ENCODE assay signal across 17 cellular contexts in the genomic region with DNA sequence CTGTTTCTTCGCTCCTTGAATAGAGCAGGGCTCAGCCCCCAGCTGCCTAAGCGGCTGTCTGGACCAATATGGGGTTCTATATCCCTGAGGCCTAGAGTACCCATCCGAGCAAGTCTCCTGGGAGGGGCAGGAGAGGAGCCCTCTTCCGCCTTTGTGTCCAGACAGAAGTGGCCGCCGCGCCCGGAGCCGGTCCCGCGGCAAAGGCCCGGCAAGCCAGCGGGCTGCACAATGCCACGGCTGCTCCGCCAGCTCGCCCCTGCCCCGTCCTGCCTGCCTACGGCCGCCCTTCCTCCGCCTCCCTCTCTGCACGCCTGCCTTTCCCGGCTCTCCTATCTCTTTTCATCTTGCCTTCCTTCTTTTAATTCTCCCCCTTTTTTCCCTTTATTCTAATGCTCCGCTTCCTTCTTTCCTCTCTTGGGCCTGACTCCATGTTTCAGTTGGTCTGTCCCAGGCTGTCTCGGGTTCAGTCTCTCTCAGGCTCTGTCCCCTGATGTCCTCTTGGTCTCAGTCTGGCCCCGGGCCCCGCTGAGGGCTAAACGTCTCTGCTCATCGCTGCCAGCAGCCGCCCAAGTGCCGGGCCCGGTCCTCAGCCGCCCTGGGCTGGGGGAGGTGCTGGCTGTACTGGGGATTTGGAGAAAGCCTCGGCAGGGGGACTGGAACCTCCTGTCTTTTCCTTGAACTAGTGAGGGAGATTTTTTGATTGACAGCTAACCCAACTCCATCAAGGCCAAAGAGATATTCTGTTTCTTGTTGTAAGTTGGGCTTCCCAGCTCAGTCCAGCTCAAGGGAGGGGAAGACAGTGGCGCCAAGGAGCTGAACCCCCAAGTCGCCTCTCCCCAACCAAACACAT. TPM values are rescaled to one million over a fixed set of nuclear protein-coding genes. Genes with fewer than 3 reads are reported as not detected.
DNase-seq lines count a peak whose midpoint lies in the region; ATAC-seq, FAIRE-seq and TF ChIP-seq lines count a peak whose summit lies in the region.
"Had no signal": no experiment of that assay in that cellular context is flagged by ENCODE, and none has a peak within 500 bp of the region (broad histone marks: within the 10 kb centered on the region; RNA-seq: fewer than 3 reads in every experiment).

No MANE protein-coding gene starts in this region.

- H3K23me2 ChIP-seq in H1 (ENCODE audit: low read depth, low read length): peaks cover 4% of the 10 kb centered on the region; the same call in 1 of the 2 replicates

- H3K36me3 Mint-ChIP-seq in activated naive CD8-positive, alpha-beta T cell treated with anti-CD3 and anti-CD28 coated beads, Interleukin-2, amount 10 ng/mL, durations not matched to agents 7 days and 5 days: peaks cover 2% of the 10 kb centered on the region
- peaks cover 2% of the 10 kb centered on the region for H3K36me3 Mint-ChIP-seq in activated naive CD8-positive, alpha-beta T cell treated with anti-CD3 and anti-CD28 coated beads, Interleukin-2, amount 50 U/mL, for 24 hours (ENCODE audit: low read depth)
- peaks cover 0 to 11% (median 4%) of the 10 kb centered on the region in 3 donors for H3K36me3 Mint-ChIP-seq in naive thymus-derived CD8-positive, alpha-beta T cell
- H3K36me3 Mint-ChIP-seq in type B pancreatic cell: no peaks in the 10 kb centered on the region

- H3K27ac ChIP-seq in H1 (ENCODE audit: low read depth, low read length): no peak overlapping the region
- H3K27ac ChIP-seq: left lung, transverse colon had no signal

- H3K14ac ChIP-seq in H1 (ENCODE audit: insufficient read length): no peak overlapping the region

- H3K79me2 ChIP-seq in H1 (ENCODE audit: control insufficient read depth in 1 of 2, insufficient read depth in 2 of 2, low read length in 2 of 2): no peaks in the 10 kb centered on the region

- H2BK120ac ChIP-seq in H1 (replicated peaks; ENCODE audit: low read depth, low read length): no peak overlapping the region

- no peaks in the 10 kb centered on the region for H3K9me3 Mint-ChIP-seq in activated naive CD8-positive, alpha-beta T cell treated with anti-CD3 and anti-CD28 coated beads, Interleukin-2, amount 10 ng/mL, durations not matched to agents 7 days and 5 days
- H3K9me3 Mint-ChIP-seq in activated naive CD8-positive, alpha-beta T cell treated with anti-CD3 and anti-CD28 coated beads, Interleukin-2, amount 50 U/mL, for 24 hours: no peaks in the 10 kb centered on the region
- H3K9me3 Mint-ChIP-seq in naive thymus-derived CD8-positive, alpha-beta T cell: peaks cover 0 to 4% (median 0%) of the 10 kb centered on the region in 9 donors
- no peaks in the 10 kb centered on the region for H3K9me3 Mint-ChIP-seq in type B pancreatic cell

- H3K27ac Mint-ChIP-seq in activated naive CD8-positive, alpha-beta T cell treated with anti-CD3 and anti-CD28 coated beads, Interleukin-2, amount 10 ng/mL, durations not matched to agents 7 days and 5 days: no peak overlapping the region
- no peak overlapping the region for H3K27ac Mint-ChIP-seq in activated naive CD8-positive, alpha-beta T cell treated with anti-CD3 and anti-CD28 coated beads, Interleukin-2, amount 50 U/mL, for 24 hours
- H3K27ac Mint-ChIP-seq in naive thymus-derived CD8-positive, alpha-beta T cell: no peak overlapping the region
- H3K27ac Mint-ChIP-seq in type B pancreatic cell: no peak overlapping the region

- no peak overlapping the region for H2BK20ac ChIP-seq in H1 (ENCODE audit: low read length)

- H4K5ac ChIP-seq in H1 (ENCODE audit: insufficient read length, low read depth, low read length): no peak overlapping the region

- peaks cover 22 to 23% of the 10 kb centered on the region in 2 experiments for H4K20me1 ChIP-seq in H1 (replicated peaks in 1 of 2; ENCODE audit: control insufficient read depth in 1 of 2, insufficient read depth in 2 of 2, low read length in 2 of 2)

- H2BK12ac ChIP-seq in H1 (ENCODE audit: low read depth, low read length): no peak overlapping the region

- FAIRE-seq in H1 (lab: Jason Lieb, UNC): no peak

- peak overlapping the region; percentile 23 for H3K4me3 Mint-ChIP-seq in activated naive CD8-positive, alpha-beta T cell treated with anti-CD3 and anti-CD28 coated beads, Interleukin-2, amount 10 ng/mL, durations not matched to agents 7 days and 5 days
- H3K4me3 Mint-ChIP-seq in activated naive CD8-positive, alpha-beta T cell treated with anti-CD3 and anti-CD28 coated beads, Interleukin-2, amount 50 U/mL, for 24 hours: no peak overlapping the region
- peak overlapping the region in 8 of 10 donors; percentile 24 to 88 (median 44) for H3K4me3 Mint-ChIP-seq in naive thymus-derived CD8-positive, alpha-beta T cell
- peak overlapping the region; percentile 15 for H3K4me3 Mint-ChIP-seq in type B pancreatic cell

- H3K56ac ChIP-seq in H1 (replicated peaks; ENCODE audit: insufficient read length, low read depth, low read length): no peak overlapping the region

- no peak overlapping the region for H3K4ac ChIP-seq in H1 (replicated peaks; ENCODE audit: insufficient read length, low read depth, low read length)

- H3K27me3 Mint-ChIP-seq in activated naive CD8-positive, alpha-beta T cell treated with anti-CD3 and anti-CD28 coated beads, Interleukin-2, amount 10 ng/mL, durations not matched to agents 7 days and 5 days: peaks cover 100% of the 10 kb centered on the region
- peaks cover 94% of the 10 kb centered on the region for H3K27me3 Mint-ChIP-seq in activated naive CD8-positive, alpha-beta T cell treated with anti-CD3 and anti-CD28 coated beads, Interleukin-2, amount 50 U/mL, for 24 hours
- H3K27me3 Mint-ChIP-seq in naive thymus-derived CD8-positive, alpha-beta T cell: peaks cover 49 to 100% (median 81%) of the 10 kb centered on the region in 5 donors
- H3K27me3 Mint-ChIP-seq in type B pancreatic cell: peaks cover 100% of the 10 kb centered on the region

- no peak overlapping the region for H3K18ac ChIP-seq in H1 (ENCODE audit: extremely low read depth, low read length)

- WGBS in H1 (ENCODE audit: extremely low coverage in 1 of 2, insufficient coverage in 1 of 2, insufficient read length in 1 of 2, insufficient replicate concordance in 2 of 2, low coverage in 1 of 2, low lambda C conversion rate in 2 of 2, missing lambda C conversion rate in 1 of 2), 2 experiments: 16% methylated on average over 35 of the region's 35 CpGs; no CpG with 5 or more reads in 1 of the 2 experiments

- H3K27me3 ChIP-seq in H1 (replicated peaks in 1 of 4; ENCODE audit: control insufficient read depth in 3 of 4, extremely low read depth in 1 of 4, insufficient read depth in 3 of 4, low read length in 3 of 4): peaks cover 97 to 100% (median 100%) of the 10 kb centered on the region in 4 experiments

- no peak overlapping the region for H2AFZ ChIP-seq in H1 (ENCODE audit: low read length)

- no peak overlapping the region for H4K8ac ChIP-seq in H1 (ENCODE audit: extremely low read depth, insufficient read depth, low read length)

- TF ChIP-seq CTCF in H1 (IDR thresholded peaks at IDR 0.05; ENCODE audit: control extremely low read depth in 1 of 3, insufficient read depth in 1 of 3, low read depth in 1 of 3, low read length in 3 of 3) (no peak), type B pancreatic cell (conservative IDR thresholded peaks at IDR 0.05) (no peak)

- no peak overlapping the region for H3K4me3 ChIP-seq in H1 (ENCODE audit: extremely low read depth in 1 of 4, insufficient read depth in 2 of 4, low read depth in 3 of 4, low read length in 4 of 4)
- H3K4me3 ChIP-seq: left lung, transverse colon had no signal

- peaks cover 19% of the 10 kb centered on the region for H3K4me1 Mint-ChIP-seq in activated naive CD8-positive, alpha-beta T cell treated with anti-CD3 and anti-CD28 coated beads, Interleukin-2, amount 10 ng/mL, durations not matched to agents 7 days and 5 days
- peaks cover 32% of the 10 kb centered on the region for H3K4me1 Mint-ChIP-seq in activated naive CD8-positive, alpha-beta T cell treated with anti-CD3 and anti-CD28 coated beads, Interleukin-2, amount 50 U/mL, for 24 hours
- peaks cover 24 to 66% (median 44%) of the 10 kb centered on the region in 4 donors for H3K4me1 Mint-ChIP-seq in naive thymus-derived CD8-positive, alpha-beta T cell
- peaks cover 11% of the 10 kb centered on the region for H3K4me1 Mint-ChIP-seq in type B pancreatic cell (ENCODE audit: unreplicated experiment)

- H3K9me3 ChIP-seq in H1 (ENCODE audit: insufficient read depth in 2 of 2, low read depth in 1 of 2, low read length in 1 of 2): peaks cover 0 to 4% of the 10 kb centered on the region in 2 experiments; a peak in 1 of 4 replicates
- H3K9me3 ChIP-seq: left lung, transverse colon had no signal

- H3K36me3 ChIP-seq in H1 (ENCODE audit: control insufficient read depth in 2 of 4, insufficient read depth in 4 of 4, low read length in 3 of 4): peaks cover 0 to 20% (median 0%) of the 10 kb centered on the region in 4 experiments; a peak in 1 of 8 replicates
- H3K36me3 ChIP-seq: left lung, transverse colon had no signal

- no peak overlapping the region for H2BK5ac ChIP-seq in H1 (ENCODE audit: low read depth, low read length)

- CTCF ChIA-PET in H1 (lab: Charles Lee; ENCODE audit: partially characterized antibody): interaction anchor here (0.7 to 4.4 kb wide), 15 partner anchors 8 to 208 kb away, joined by 3 to 28 read pairs (median 4); a partner anchor contains a TSS

- H4K91ac ChIP-seq in H1 (replicated peaks; ENCODE audit: insufficient read length, low read length): no peak overlapping the region

- POLR2A ChIA-PET in activated naive CD8-positive, alpha-beta T cell treated with anti-CD3 and anti-CD28 coated beads, Interleukin-2, amount 10 ng/mL, durations not matched to agents 7 days and 5 days (lab: Charles Lee): no interaction called here
- POLR2A ChIA-PET in H1 (lab: Charles Lee; ENCODE audit: partially characterized antibody): interaction anchor here (1.2 kb wide), 2 partner anchors 9 to 219 kb away, joined by 3 read pairs; no protein-coding TSS in a partner anchor
- POLR2A ChIA-PET in naive thymus-derived CD8-positive, alpha-beta T cell (lab: Charles Lee): interaction anchor here (0.5 to 1.0 kb wide), 2 partner anchors 9 to 301 kb away, joined by 3 to 4 read pairs; no protein-coding TSS in a partner anchor

- no peak overlapping the region for H2AK5ac ChIP-seq in H1 (ENCODE audit: low read depth, low read length)

- H3K4me1 ChIP-seq in H1 (replicated peaks in 1 of 4; ENCODE audit: control insufficient read depth in 3 of 4, insufficient read depth in 4 of 4, low read length in 3 of 4): peaks cover 0 to 17% (median 8%) of the 10 kb centered on the region in 4 experiments; a peak in 5 of 7 replicates

- ATAC-seq in activated naive CD8-positive, alpha-beta T cell treated with anti-CD3 and anti-CD28 coated beads, Interleukin-2, amount 10 ng/mL, durations not matched to agents 7 days and 5 days (ENCODE audit: low read depth): no peak
- ATAC-seq in activated naive CD8-positive, alpha-beta T cell treated with anti-CD3 and anti-CD28 coated beads, Interleukin-2, amount 50 U/mL, for 24 hours: no peak
- no peak for ATAC-seq in naive thymus-derived CD8-positive, alpha-beta T cell
- no peak for ATAC-seq in HG03280 (IDR thresholded peaks at IDR 0.05; ENCODE audit: unreplicated experiment)
- ATAC-seq: left lung had no signal

- no peaks in the 10 kb centered on the region for H3K79me1 ChIP-seq in H1 (ENCODE audit: low read depth, low read length)

- DNase-seq in activated naive CD8-positive, alpha-beta T cell treated with anti-CD3 and anti-CD28 coated beads, Interleukin-2, amount 10 ng/mL, durations not matched to agents 7 days and 5 days: no peak
- DNase-seq in activated naive CD8-positive, alpha-beta T cell treated with anti-CD3 and anti-CD28 coated beads, Interleukin-2, amount 50 U/mL, for 24 hours: no peak
- DNase-seq in H1 (ENCODE audit: low read depth in 1 of 2, low spot score in 2 of 2) (no peak), type B pancreatic cell (ENCODE audit: extremely low spot score, unreplicated experiment) (no peak), NCI-H128 (lab: John Stamatoyannopoulos, UW; ENCODE audit: unreplicated experiment) (no peak), superior temporal gyrus (ENCODE audit: extremely low spot score) (no peak)
- no peak for DNase-seq in naive thymus-derived CD8-positive, alpha-beta T cell
- DNase-seq: activated CD4-positive, alpha-beta T cell treated with anti-CD3 and anti-CD28 coated beads, Interleukin-2, amount 50 U/mL, for 48 hours; activated effector memory CD4-positive, alpha-beta T cell treated with Interleukin-2 at 50 U/mL for 16 hours; DMS153; effector CD8-positive, alpha-beta T cell; NCI-H1417 treated with DMSO at 0.1 percent for 48 hours; NCI-H524 treated with DMSO at 0.1 percent for 48 hours; T1000; transverse colon had no signal

- H2BK15ac ChIP-seq in H1 (ENCODE audit: low read length): 0 out of 2 replicates have a peak overlapping the region, but pooled peaks have one; percentile 16

- no peak overlapping the region for H3K23ac ChIP-seq in H1 (ENCODE audit: insufficient read length)

- no peak for TF ChIP-seq EP300 in H1 (IDR thresholded peaks at IDR 0.05; ENCODE audit: borderline replicate concordance in 1 of 2, low read depth in 2 of 2, low read length in 2 of 2)

- no peak for TF ChIP-seq POLR2A in H1 (IDR thresholded peaks at IDR 0.05; ENCODE audit: control extremely low read depth in 1 of 2, low read depth in 2 of 2, low read length in 2 of 2)

- no peak for TF ChIP-seq RAD21 in H1 (IDR thresholded peaks at IDR 0.05 in 1 of 2, conservative IDR thresholded peaks at IDR 0.05 in 1 of 2; ENCODE audit: low read depth in 2 of 2, low read length in 2 of 2)

- H3K4me2 ChIP-seq in H1 (ENCODE audit: insufficient read depth in 1 of 2, low read depth in 2 of 2, low read length in 2 of 2): no peak overlapping the region

- H3K9ac ChIP-seq in H1 (replicated peaks in 1 of 4; ENCODE audit: extremely low read depth in 1 of 4, low read depth in 3 of 4, low read length in 3 of 4): no peak overlapping the region

RNA-seq across cellular contexts. Expression of a gene that starts 2.4 kb away (rescaled TPM):
- total RNA-seq in activated naive CD8-positive, alpha-beta T cell treated with anti-CD3 and anti-CD28 coated beads, Interleukin-2, amount 10 ng/mL, durations not matched to agents 7 days and 5 days: not detected
- total RNA-seq in H1 (2021; fragmentation: NEBNext Ultra II Directional; extraction: Animal tissue kit (Norgen Biotek cat#: 25700)): not detected in 2 replicates
- not detected in 2 replicates for polyA plus RNA-seq in H1 (2011; rRNA removed)
- polyA plus RNA-seq in H1 (2011; cell fraction: cytosol; rRNA removed): not detected
- not detected for polyA plus RNA-seq in H1 (2011; cell fraction: nucleus; rRNA removed)
- polyA plus RNA-seq in H1 (2012, experiment 1 of 2): not detected in 4 replicates
- not detected for polyA plus RNA-seq in H1 (2012, experiment 2 of 2)
- polyA plus RNA-seq in H1 (2013, experiment 1 of 2): not detected
- not detected for polyA plus RNA-seq in H1 (2013, experiment 2 of 2)
- not detected in 2 replicates for polyA minus RNA-seq in H1 (2011; rRNA and poly(A)+ RNA removed)
- polyA minus RNA-seq in H1 (2011; cell fraction: cytosol; rRNA and poly(A)+ RNA removed): not detected
- polyA minus RNA-seq in H1 (2011; cell fraction: nucleus; rRNA and poly(A)+ RNA removed): not detected
- not detected for total RNA-seq in naive thymus-derived CD8-positive, alpha-beta T cell
- not detected for polyA plus RNA-seq in naive thymus-derived CD8-positive, alpha-beta T cell
- total RNA-seq in type B pancreatic cell (ENCODE audit: low replicate concordance): 0.27 and 0.36 TPM in 2 replicates
- total RNA-seq: transverse colon had no signal

RNA-seq across cellular contexts. Expression of a gene that starts 11.2 kb away (rescaled TPM):
- not detected for total RNA-seq in activated naive CD8-positive, alpha-beta T cell treated with anti-CD3 and anti-CD28 coated beads, Interleukin-2, amount 10 ng/mL, durations not matched to agents 7 days and 5 days
- total RNA-seq in H1 (2021; fragmentation: NEBNext Ultra II Directional; extraction: Animal tissue kit (Norgen Biotek cat#: 25700)): not detected in 2 replicates
- polyA plus RNA-seq in H1 (2011; rRNA removed): not detected in 2 replicates
- not detected for polyA plus RNA-seq in H1 (2011; cell fraction: cytosol; rRNA removed)
- polyA plus RNA-seq in H1 (2011; cell fraction: nucleus; rRNA removed): not detected
- polyA plus RNA-seq in H1 (2012, experiment 1 of 2): 0.09 TPM in 1 of 4 replicates, not detected in the others
- polyA plus RNA-seq in H1 (2012, experiment 2 of 2): not detected
- polyA plus RNA-seq in H1 (2013, experiment 1 of 2): not detected
- not detected for polyA plus RNA-seq in H1 (2013, experiment 2 of 2)
- not detected in 2 replicates for polyA minus RNA-seq in H1 (2011; rRNA and poly(A)+ RNA removed)
- polyA minus RNA-seq in H1 (2011; cell fraction: cytosol; rRNA and poly(A)+ RNA removed): not detected
- polyA minus RNA-seq in H1 (2011; cell fraction: nucleus; rRNA and poly(A)+ RNA removed): not detected
- total RNA-seq in naive thymus-derived CD8-positive, alpha-beta T cell: not detected
- not detected for polyA plus RNA-seq in naive thymus-derived CD8-positive, alpha-beta T cell
- 0.77 and 1.5 TPM in 2 replicates for total RNA-seq in type B pancreatic cell (ENCODE audit: low replicate concordance)
- total RNA-seq: transverse colon had no signal

RNA-seq across cellular contexts. Expression of a gene that starts 12.6 kb away (rescaled TPM):
- total RNA-seq in activated naive CD8-positive, alpha-beta T cell treated with anti-CD3 and anti-CD28 coated beads, Interleukin-2, amount 10 ng/mL, durations not matched to agents 7 days and 5 days: not detected
- total RNA-seq in H1 (2021; fragmentation: NEBNext Ultra II Directional; extraction: Animal tissue kit (Norgen Biotek cat#: 25700)): not detected in 2 replicates
- not detected in 2 replicates for polyA plus RNA-seq in H1 (2011; rRNA removed)
- not detected for polyA plus RNA-seq in H1 (2011; cell fraction: cytosol; rRNA removed)
- polyA plus RNA-seq in H1 (2011; cell fraction: nucleus; rRNA removed): not detected
- not detected in 4 replicates for polyA plus RNA-seq in H1 (2012, experiment 1 of 2)
- polyA plus RNA-seq in H1 (2012, experiment 2 of 2): 0.20 TPM
- not detected for polyA plus RNA-seq in H1 (2013, experiment 1 of 2)
- not detected for polyA plus RNA-seq in H1 (2013, experiment 2 of 2)
- not detected in 2 replicates for polyA minus RNA-seq in H1 (2011; rRNA and poly(A)+ RNA removed)
- polyA minus RNA-seq in H1 (2011; cell fraction: cytosol; rRNA and poly(A)+ RNA removed): not detected
- polyA minus RNA-seq in H1 (2011; cell fraction: nucleus; rRNA and poly(A)+ RNA removed): not detected
- total RNA-seq in naive thymus-derived CD8-positive, alpha-beta T cell: not detected
- polyA plus RNA-seq in naive thymus-derived CD8-positive, alpha-beta T cell: not detected
- not detected in 2 replicates for total RNA-seq in type B pancreatic cell (ENCODE audit: low replicate concordance)
- total RNA-seq: left lung, transverse colon had no signal

RNA-seq across cellular contexts. Expression of a gene that starts 22.8 kb away (rescaled TPM):
- not detected for total RNA-seq in activated naive CD8-positive, alpha-beta T cell treated with anti-CD3 and anti-CD28 coated beads, Interleukin-2, amount 10 ng/mL, durations not matched to agents 7 days and 5 days
- not detected in 2 replicates for total RNA-seq in H1 (2021; fragmentation: NEBNext Ultra II Directional; extraction: Animal tissue kit (Norgen Biotek cat#: 25700))
- polyA plus RNA-seq in H1 (2011; rRNA removed): not detected in 2 replicates
- not detected for polyA plus RNA-seq in H1 (2011; cell fraction: cytosol; rRNA removed)
- polyA plus RNA-seq in H1 (2011; cell fraction: nucleus; rRNA removed): not detected
- polyA plus RNA-seq in H1 (2012, experiment 1 of 2): not detected in 4 replicates
- not detected for polyA plus RNA-seq in H1 (2012, experiment 2 of 2)
- not detected for polyA plus RNA-seq in H1 (2013, experiment 1 of 2)
- polyA plus RNA-seq in H1 (2013, experiment 2 of 2): not detected
- polyA minus RNA-seq in H1 (2011; rRNA and poly(A)+ RNA removed): not detected in 2 replicates
- polyA minus RNA-seq in H1 (2011; cell fraction: cytosol; rRNA and poly(A)+ RNA removed): not detected
- not detected for polyA minus RNA-seq in H1 (2011; cell fraction: nucleus; rRNA and poly(A)+ RNA removed)
- not detected for total RNA-seq in naive thymus-derived CD8-positive, alpha-beta T cell
- polyA plus RNA-seq in naive thymus-derived CD8-positive, alpha-beta T cell: not detected
- not detected in 2 replicates for total RNA-seq in type B pancreatic cell (ENCODE audit: low replicate concordance)
- total RNA-seq: left lung, transverse colon had no signal

RNA-seq across cellular contexts. Expression of a gene that starts 24.6 kb away (rescaled TPM):
- not detected for total RNA-seq in activated naive CD8-positive, alpha-beta T cell treated with anti-CD3 and anti-CD28 coated beads, Interleukin-2, amount 10 ng/mL, durations not matched to agents 7 days and 5 days
- not detected in 2 replicates for total RNA-seq in H1 (2021; fragmentation: NEBNext Ultra II Directional; extraction: Animal tissue kit (Norgen Biotek cat#: 25700))
- not detected in 2 replicates for polyA plus RNA-seq in H1 (2011; rRNA removed)
- polyA plus RNA-seq in H1 (2011; cell fraction: cytosol; rRNA removed): not detected
- not detected for polyA plus RNA-seq in H1 (2011; cell fraction: nucleus; rRNA removed)
- polyA plus RNA-seq in H1 (2012, experiment 1 of 2): not detected in 4 replicates
- not detected for polyA plus RNA-seq in H1 (2012, experiment 2 of 2)
- polyA plus RNA-seq in H1 (2013, experiment 1 of 2): not detected
- not detected for polyA plus RNA-seq in H1 (2013, experiment 2 of 2)
- polyA minus RNA-seq in H1 (2011; rRNA and poly(A)+ RNA removed): not detected in 2 replicates
- 0.88 TPM for polyA minus RNA-seq in H1 (2011; cell fraction: cytosol; rRNA and poly(A)+ RNA removed)
- 0.40 TPM for polyA minus RNA-seq in H1 (2011; cell fraction: nucleus; rRNA and poly(A)+ RNA removed)
- total RNA-seq in naive thymus-derived CD8-positive, alpha-beta T cell: not detected
- polyA plus RNA-seq in naive thymus-derived CD8-positive, alpha-beta T cell: not detected
- total RNA-seq in type B pancreatic cell (ENCODE audit: low replicate concordance): 0.12 TPM in 1 of 2 replicates, not detected in the other
- total RNA-seq: left lung, transverse colon had no signal
